ENCODE assay signal across 15 cellular contexts in genomic region chr5:79287907-79288306, GRCh38. TPM values are rescaled to one million over a fixed set of nuclear protein-coding genes. Genes with fewer than 3 reads are reported as not detected.
DNase-seq lines count a peak whose midpoint lies in the region; ATAC-seq and TF ChIP-seq lines count a peak whose summit lies in the region.
"Had no signal": no experiment of that assay in that cellular context is flagged by ENCODE, and none has a peak within 500 bp of the region (broad histone marks: within the 10 kb centered on the region; RNA-seq: fewer than 3 reads in every experiment).

No MANE protein-coding gene starts in this region.

- no peak overlapping the region for H3K27ac ChIP-seq in CD8-positive, alpha-beta memory T cell (ENCODE audit: low read depth, low read length)
- no peak overlapping the region for H3K27ac ChIP-seq in neural cell (ENCODE audit: low read length)
- H3K27ac ChIP-seq: 22Rv1 had no signal

- H2AFZ ChIP-seq in Loucy (ENCODE audit: low read length) (no peak overlapping the region), neural cell (ENCODE audit: low read depth, low read length) (no peak overlapping the region)

- H3K4me3 ChIP-seq in CD8-positive, alpha-beta memory T cell (ENCODE audit: low read length) = no peak overlapping the region
- H3K4me3 ChIP-seq in Loucy (ENCODE audit: low read length, poor library complexity, severe bottlenecking) (no peak overlapping the region), neural cell (ENCODE audit: low read length) (no peak overlapping the region)

- H3K4me2 ChIP-seq in Loucy (ENCODE audit: low read depth, low read length, poor library complexity, severe bottlenecking) (peak overlapping the region; percentile 15), neural cell (ENCODE audit: low read length) (no peak overlapping the region)

- peaks cover 29% of the 10 kb centered on the region for H3K4me1 Mint-ChIP-seq in activated CD8-positive, alpha-beta T cell treated with anti-CD3 and anti-CD28 coated beads for 36 hours (ENCODE audit: low read depth)
- H3K4me1 Mint-ChIP-seq in activated CD8-positive, alpha-beta T cell treated with anti-CD3 and anti-CD28 coated beads, Interleukin-2, amount 10 ng/mL, durations not matched to agents 7 days and 5 days (ENCODE audit: low read depth) = peaks cover 7% of the 10 kb centered on the region
- peaks cover 18 to 35% (median 33%) of the 10 kb centered on the region in 3 donors for H3K4me1 Mint-ChIP-seq in CD8-positive, alpha-beta memory T cell

- H3K79me2 ChIP-seq in Loucy (ENCODE audit: insufficient read depth, low read length) = no peaks in the 10 kb centered on the region
- H3K79me2 ChIP-seq in neural cell (replicated peaks; ENCODE audit: insufficient read depth, low read length) = no peaks in the 10 kb centered on the region

- TF ChIP-seq EP300 in neural cell (conservative IDR thresholded peaks at IDR 0.05; ENCODE audit: poor library complexity, severe bottlenecking) = peak; percentile 56

- TF ChIP-seq CTCF in activated CD8-positive, alpha-beta T cell treated with anti-CD3 and anti-CD28 coated beads for 36 hours (IDR thresholded peaks at IDR 0.05) = no peak
- TF ChIP-seq CTCF in Loucy (conservative IDR thresholded peaks at IDR 0.05; ENCODE audit: low read length) = no peak
- TF ChIP-seq CTCF in neural cell (IDR thresholded peaks at IDR 0.05; ENCODE audit: poor library complexity, severe bottlenecking) = no peak

- H3K9ac ChIP-seq in Loucy (ENCODE audit: low read depth, low read length, poor library complexity, severe bottlenecking) (no peak overlapping the region), neural cell (ENCODE audit: low read length) (no peak overlapping the region)

- intact Hi-C loops in activated CD8-positive, alpha-beta T cell treated with anti-CD3 and anti-CD28 coated beads for 36 hours (cut with micrococcal nuclease) = no loop called here

- no peaks in the 10 kb centered on the region for H3K9me3 Mint-ChIP-seq in activated CD8-positive, alpha-beta T cell treated with anti-CD3 and anti-CD28 coated beads for 36 hours
- H3K9me3 Mint-ChIP-seq in activated CD8-positive, alpha-beta T cell treated with anti-CD3 and anti-CD28 coated beads, Interleukin-2, amount 10 ng/mL, durations not matched to agents 7 days and 5 days (ENCODE audit: insufficient read depth) = no peaks in the 10 kb centered on the region
- H3K9me3 Mint-ChIP-seq in CD8-positive, alpha-beta memory T cell = no peaks in the 10 kb centered on the region
- H3K9me3 Mint-ChIP-seq: CD14-positive monocyte, H9 had no signal

- no peaks in the 10 kb centered on the region for H3K9me2 ChIP-seq in Loucy (replicated peaks; ENCODE audit: low read depth, low read length)
- H3K9me2 ChIP-seq in neural cell (ENCODE audit: insufficient read depth, low read length) = no peaks in the 10 kb centered on the region

- POLR2A ChIA-PET in activated CD8-positive, alpha-beta T cell treated with anti-CD3 and anti-CD28 coated beads for 36 hours (lab: Charles Lee) = no interaction called here
- POLR2A ChIA-PET in activated CD8-positive, alpha-beta T cell treated with anti-CD3 and anti-CD28 coated beads, Interleukin-2, amount 10 ng/mL, durations not matched to agents 7 days and 5 days (lab: Charles Lee) = no interaction called here
- POLR2A ChIA-PET in CD8-positive, alpha-beta memory T cell (lab: Charles Lee) = no interaction called here

- no peak for DNase-seq in activated CD8-positive, alpha-beta T cell treated with anti-CD3 and anti-CD28 coated beads for 36 hours
- no peak for DNase-seq in activated CD8-positive, alpha-beta T cell treated with anti-CD3 and anti-CD28 coated beads, Interleukin-2, amount 10 ng/mL, durations not matched to agents 7 days and 5 days
- DNase-seq in CD8-positive, alpha-beta memory T cell = no peak
- DNase-seq: DMS79 treated with DMSO at 0.1 percent for 48 hours, EL, GDM1, GOT3, H9, KBM-7 had no signal

- H3K36me3 ChIP-seq in CD8-positive, alpha-beta memory T cell (ENCODE audit: insufficient read depth, low read length) = peaks cover 8% of the 10 kb centered on the region
- H3K36me3 ChIP-seq in Loucy (ENCODE audit: insufficient read depth, low read length) (peaks cover 41% of the 10 kb centered on the region; the same call in 1 of the 2 replicates), neural cell (ENCODE audit: insufficient read depth, low read length) (no peaks in the 10 kb centered on the region)

- peaks cover 12% of the 10 kb centered on the region for H3K36me3 Mint-ChIP-seq in activated CD8-positive, alpha-beta T cell treated with anti-CD3 and anti-CD28 coated beads for 36 hours (ENCODE audit: low read depth)
- H3K36me3 Mint-ChIP-seq in activated CD8-positive, alpha-beta T cell treated with anti-CD3 and anti-CD28 coated beads, Interleukin-2, amount 10 ng/mL, durations not matched to agents 7 days and 5 days (ENCODE audit: low read depth) = peaks cover 6% of the 10 kb centered on the region
- H3K36me3 Mint-ChIP-seq in CD8-positive, alpha-beta memory T cell = peaks cover 23 to 66% (median 34%) of the 10 kb centered on the region in 3 donors

- no peak for TF ChIP-seq RAD21 in neural cell (conservative IDR thresholded peaks at IDR 0.05)

- CTCF ChIA-PET in activated CD8-positive, alpha-beta T cell treated with anti-CD3 and anti-CD28 coated beads for 36 hours (lab: Charles Lee) = interaction anchor here (0.7 kb wide), 2 partner anchors 154 to 416 kb away, joined by 3 read pairs; no protein-coding TSS in a partner anchor
- CTCF ChIA-PET in activated CD8-positive, alpha-beta T cell treated with anti-CD3 and anti-CD28 coated beads, Interleukin-2, amount 10 ng/mL, durations not matched to agents 7 days and 5 days (lab: Charles Lee) = interaction anchor here (1.1 kb wide), 1 partner anchor 154 kb away, joined by 3 read pairs; no protein-coding TSS in a partner anchor
- CTCF ChIA-PET in CD8-positive, alpha-beta memory T cell (lab: Charles Lee) = no interaction called here

- H3K27me3 ChIP-seq in CD8-positive, alpha-beta memory T cell (ENCODE audit: insufficient read depth, low read length, poor library complexity, severe bottlenecking) = no peaks in the 10 kb centered on the region
- no peaks in the 10 kb centered on the region for H3K27me3 ChIP-seq in Loucy (ENCODE audit: insufficient read depth, low read length, poor library complexity, severe bottlenecking)
- no peaks in the 10 kb centered on the region for H3K27me3 ChIP-seq in neural cell (ENCODE audit: insufficient read depth, low read depth, low read length)

- no peaks in the 10 kb centered on the region for H4K20me1 ChIP-seq in Loucy (ENCODE audit: insufficient read depth, low read length, poor library complexity, severe bottlenecking)
- H4K20me1 ChIP-seq in neural cell (ENCODE audit: insufficient read depth) = no peaks in the 10 kb centered on the region

- no peaks in the 10 kb centered on the region for H3F3A ChIP-seq in Loucy (ENCODE audit: low read depth)
- H3F3A ChIP-seq in neural cell (ENCODE audit: insufficient read depth, low read length, poor library complexity, severe bottlenecking) = peaks cover 6% of the 10 kb centered on the region

- no peaks in the 10 kb centered on the region for H3K27me3 Mint-ChIP-seq in activated CD8-positive, alpha-beta T cell treated with anti-CD3 and anti-CD28 coated beads for 36 hours
- H3K27me3 Mint-ChIP-seq in activated CD8-positive, alpha-beta T cell treated with anti-CD3 and anti-CD28 coated beads, Interleukin-2, amount 10 ng/mL, durations not matched to agents 7 days and 5 days (ENCODE audit: low read depth) = no peaks in the 10 kb centered on the region
- H3K27me3 Mint-ChIP-seq in CD8-positive, alpha-beta memory T cell = no peaks in the 10 kb centered on the region

- H3K27ac Mint-ChIP-seq in activated CD8-positive, alpha-beta T cell treated with anti-CD3 and anti-CD28 coated beads for 36 hours = peak overlapping the region; percentile 17
- no peak overlapping the region for H3K27ac Mint-ChIP-seq in activated CD8-positive, alpha-beta T cell treated with anti-CD3 and anti-CD28 coated beads, Interleukin-2, amount 10 ng/mL, durations not matched to agents 7 days and 5 days
- peak overlapping the region in 5 of 8 donors; percentile 0 to 74 (median 45) for H3K27ac Mint-ChIP-seq in CD8-positive, alpha-beta memory T cell

- H3K9me3 ChIP-seq in CD8-positive, alpha-beta memory T cell (ENCODE audit: low read length) = no peaks in the 10 kb centered on the region
- H3K9me3 ChIP-seq in Loucy (ENCODE audit: insufficient read depth, low read depth, low read length) = no peaks in the 10 kb centered on the region
- no peaks in the 10 kb centered on the region for H3K9me3 ChIP-seq in neural cell (ENCODE audit: low read length)

- no peaks in the 10 kb centered on the region for H3K4me1 ChIP-seq in CD8-positive, alpha-beta memory T cell (ENCODE audit: insufficient read depth, low read length)
- H3K4me1 ChIP-seq in Loucy (ENCODE audit: insufficient read depth, low read length, poor library complexity, severe bottlenecking) = peaks cover 10% of the 10 kb centered on the region

- no peak overlapping the region for H3K4me3 Mint-ChIP-seq in activated CD8-positive, alpha-beta T cell treated with anti-CD3 and anti-CD28 coated beads for 36 hours
- no peak overlapping the region for H3K4me3 Mint-ChIP-seq in activated CD8-positive, alpha-beta T cell treated with anti-CD3 and anti-CD28 coated beads, Interleukin-2, amount 10 ng/mL, durations not matched to agents 7 days and 5 days
- peak overlapping the region in 1 of 7 donors; percentile 1 for H3K4me3 Mint-ChIP-seq in CD8-positive, alpha-beta memory T cell
- H3K4me3 Mint-ChIP-seq: CD14-positive monocyte, H9 had no signal

- ATAC-seq in activated CD8-positive, alpha-beta T cell treated with anti-CD3 and anti-CD28 coated beads for 36 hours = no peak
- no peak for ATAC-seq in activated CD8-positive, alpha-beta T cell treated with anti-CD3 and anti-CD28 coated beads, Interleukin-2, amount 10 ng/mL, durations not matched to agents 7 days and 5 days
- ATAC-seq in GM19035 (IDR thresholded peaks at IDR 0.05; ENCODE audit: unreplicated experiment) = no peak
- ATAC-seq in HG02884 (IDR thresholded peaks at IDR 0.05; ENCODE audit: unreplicated experiment) = no peak

TF ChIP-seq in neural cell, 6 proteins besides CTCF, POLR2A, EP300 and RAD21 (continues in another document):
- peak; percentile 61 for TF ChIP-seq POLR2AphosphoS5 (IDR thresholded peaks at IDR 0.05)

RNA-seq across cellular contexts. Expression of gene JMY, which starts 52.0 kb away (rescaled TPM):
- total RNA-seq in activated CD8-positive, alpha-beta T cell treated with anti-CD3 and anti-CD28 coated beads for 36 hours = 1 to 10 TPM; 6.1 to 6.3 TPM
- total RNA-seq in activated CD8-positive, alpha-beta T cell treated with anti-CD3 and anti-CD28 coated beads, Interleukin-2, amount 10 ng/mL, durations not matched to agents 7 days and 5 days = 1 to 10 TPM; 2.1 TPM
- total RNA-seq in CD8-positive, alpha-beta memory T cell = 1 to 10 TPM; 7.6 TPM
- 5.1 TPM for polyA plus RNA-seq in CD8-positive, alpha-beta memory T cell
- 16.1 and 19.3 TPM in 2 replicates for polyA plus RNA-seq in neural cell
- polyA minus RNA-seq in neural cell = 45.3 and 50.2 TPM in 2 replicates
